Comparison of ENCODE assay signal across 20 cellular contexts in the genomic region with DNA sequence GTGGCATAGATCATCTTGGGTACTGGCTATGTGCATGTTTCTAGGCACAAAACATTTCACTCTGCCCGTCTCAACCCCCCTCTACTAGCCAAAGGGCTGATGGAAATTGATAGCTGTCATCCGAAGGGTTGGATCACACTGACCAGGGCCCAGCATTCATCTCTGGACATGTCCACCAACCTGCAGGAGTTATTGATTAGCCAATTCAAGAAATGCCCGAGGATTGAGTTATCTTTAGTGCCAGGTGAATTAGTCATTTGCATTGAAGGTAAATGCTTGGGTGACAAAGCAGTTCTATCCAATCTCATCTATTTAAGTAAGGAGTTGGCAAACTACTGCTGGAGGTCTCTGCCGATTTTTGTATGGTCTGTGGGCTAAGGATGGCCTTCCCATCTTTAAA.
DNase-seq lines count a peak whose midpoint lies in the region; ATAC-seq, FAIRE-seq and TF ChIP-seq lines count a peak whose summit lies in the region.
"Had no signal": no experiment of that assay in that cellular context is flagged by ENCODE, and none has a peak within 500 bp of the region (broad histone marks: within the 10 kb centered on the region; RNA-seq: fewer than 3 reads in every experiment).

No MANE protein-coding gene starts in this region.

- no peak overlapping the region for H2AFZ ChIP-seq in HepG2 (ENCODE audit: low read length)
- H2AFZ ChIP-seq: GM23248 had no signal

- H3K9ac ChIP-seq in HepG2 (ENCODE audit: insufficient read depth, low read depth, low read length): no peak overlapping the region
- H3K9ac ChIP-seq: GM23248 had no signal

- in situ Hi-C loops in gastrocnemius medialis (cut with MboI; ENCODE audit: low sequenced_read_pairs in 4 of 4) (loop anchor here in 1 of 4 donors (10.0 kb wide), 1 partner anchor 83 kb away; the partner anchor contains the start of gene CD164), HepG2 (cut with HindIII; ENCODE audit: extremely low pct_ligation_motif_present, low pct_unique_long_range_greater_than_20kb) (no loop called here)

- 98% methylated on average over 3 of the region's 4 CpGs for WGBS in esophagus muscularis mucosa
- 89% methylated on average over 4 of the region's 4 CpGs for WGBS in HepG2 (ENCODE audit: low lambda C conversion rate)

- BruUV-seq in HepG2 (replicated peaks; lab: Mats Ljungman, UMichigan): no TSS peak

- intact Hi-C loops in ascending aorta (cut with DNase I) (loop anchor here (5.0 to 10.0 kb wide), 6 partner anchors 65 to 1345 kb away; partner anchors contain the start of genes CEP57L1, METTL24, SEC63 and SESN1), esophagus muscularis mucosa (cut with DNase I) (loop anchor here (5.0 kb wide), 1 partner anchor 80 kb away; the partner anchor contains the start of gene CD164), gastrocnemius medialis (cut with DNase I; ENCODE audit: low total_unique reads) (no loop called here), tibial artery (cut with DNase I; ENCODE audit: low total_unique reads) (no loop called here), HepG2 (cut with micrococcal nuclease; ENCODE audit: unreplicated experiment) (no loop called here)

- CTCF ChIA-PET in HepG2 (lab: Yijun Ruan, JAX; ENCODE audit: low intra/inter-chr PET ratio, low total read pairs): no interaction called here

- H3K27ac ChIP-seq in ascending aorta: peak overlapping the region; percentile 79 to 80
- peak overlapping the region; percentile 79 to 85 (median 82) for H3K27ac ChIP-seq in esophagus muscularis mucosa (replicated peaks in 1 of 4)
- H3K27ac ChIP-seq in gastrocnemius medialis: peak overlapping the region in 3 of 4 donors; percentile 82 to 88 (median 84)
- H3K27ac ChIP-seq in tibial artery: peak overlapping the region; percentile 84 to 85
- H3K27ac ChIP-seq in HepG2 (ENCODE audit: extremely low read length, insufficient read depth, low read length): no peak overlapping the region
- H3K27ac ChIP-seq: GM23248 had no signal

- FAIRE-seq in HepG2 (lab: Jason Lieb, UNC): no peak
- FAIRE-seq: GM12878, GM19239 had no signal

- TF ChIP-seq EP300 in esophagus muscularis mucosa (IDR thresholded peaks at IDR 0.05) (no peak), HepG2 (IDR thresholded peaks at IDR 0.05; ENCODE audit: low read depth in 2 of 2, low read length in 2 of 2) (no peak), HepG2 (CRISPR knock-in tag; IDR thresholded peaks at IDR 0.05; ENCODE audit: borderline replicate concordance) (no peak)

- ATAC-seq in gastrocnemius medialis (no peak), HepG2 (no peak)
- ATAC-seq: GM12878 had no signal

- no peak overlapping the region for H3K4me2 ChIP-seq in HepG2 (ENCODE audit: low read depth, low read length)

- H3K27ac Mint-ChIP-seq in T-helper 2 cell treated with Interferon-gamma antibody and Interleukin-4, amounts not matched to agents 5 μg/mL and 100 μg/mL, for 36 hours: no peak overlapping the region
- H3K27ac Mint-ChIP-seq: B cell; CD8-positive, alpha-beta memory T cell had no signal

- H3K79me2 ChIP-seq in HepG2 (ENCODE audit: insufficient read depth, low read length): no peaks in the 10 kb centered on the region

- H3K9me3 Mint-ChIP-seq in T-helper 2 cell treated with Interferon-gamma antibody and Interleukin-4, amounts not matched to agents 5 μg/mL and 100 μg/mL, for 36 hours: no peaks in the 10 kb centered on the region
- H3K9me3 Mint-ChIP-seq: CD8-positive, alpha-beta memory T cell had no signal

- H4K20me1 ChIP-seq in HepG2 (ENCODE audit: insufficient read depth, low read length): no peaks in the 10 kb centered on the region

- H3K4me1 ChIP-seq in ascending aorta (peaks cover 8 to 60% of the 10 kb centered on the region in 2 donors), esophagus muscularis mucosa (peaks cover 43 to 75% (median 71%) of the 10 kb centered on the region in 4 donors), gastrocnemius medialis (peaks cover 43 to 61% of the 10 kb centered on the region in 2 donors), tibial artery (peaks cover 0 to 73% (median 39%) of the 10 kb centered on the region in 4 donors), HepG2 (ENCODE audit: insufficient read depth, low read length) (peaks cover 10% of the 10 kb centered on the region)
- H3K4me1 ChIP-seq: HAP-1 had no signal

- H3K4me3 ChIP-seq in ascending aorta (no peak overlapping the region), esophagus muscularis mucosa (no peak overlapping the region), gastrocnemius medialis (no peak overlapping the region), tibial artery (no peak overlapping the region), HepG2 (replicated peaks in 1 of 3; ENCODE audit: insufficient read depth in 1 of 3, low read depth in 2 of 3, low read length in 3 of 3) (no peak overlapping the region)
- H3K4me3 ChIP-seq: GM12878, GM23248, HAP-1 had no signal

- no peak for TF ChIP-seq RAD21 in HepG2 (CRISPR knock-in tag; IDR thresholded peaks at IDR 0.05)

- peaks cover 15% of the 10 kb centered on the region for H3K4me1 Mint-ChIP-seq in T-helper 2 cell treated with Interferon-gamma antibody and Interleukin-4, amounts not matched to agents 5 μg/mL and 100 μg/mL, for 36 hours (ENCODE audit: low read depth)
- H3K4me1 Mint-ChIP-seq: CD4-positive, CD25-positive, alpha-beta regulatory T cell had no signal

- DNase-seq in ascending aorta (ENCODE audit: low spot score in 2 of 2): no peak
- no peak for DNase-seq in esophagus muscularis mucosa (ENCODE audit: extremely low spot score)
- no peak for DNase-seq in gastrocnemius medialis
- DNase-seq in tibial artery: no peak
- DNase-seq in HepG2 (ENCODE audit: low spot score): no peak
- DNase-seq in SHP77 treated with DMSO at 0.1 percent for 48 hours (lab: John Stamatoyannopoulos, UW): no peak
- DNase-seq in T-helper 2 cell treated with Interferon-gamma antibody and Interleukin-4, amounts not matched to agents 5 μg/mL and 100 μg/mL, for 36 hours (ENCODE audit: low spot score): no peak
- DNase-seq: C1 segment of cervical spinal cord; CD4-positive, CD25-positive, alpha-beta regulatory T cell; CD8-positive, alpha-beta memory T cell; COR-L47; DMS 273 treated with DMSO at 0.1 percent for 48 hours; DMS53; DND-41; EL; GM23248 had no signal

- no peak for TF ChIP-seq POLR2A in esophagus muscularis mucosa (IDR thresholded peaks at IDR 0.05; ENCODE audit: low read depth)
- no peak for TF ChIP-seq POLR2A in gastrocnemius medialis (IDR thresholded peaks at IDR 0.05)
- TF ChIP-seq POLR2A in HepG2 (IDR thresholded peaks at IDR 0.05; ENCODE audit: insufficient read depth in 1 of 2, low read depth in 2 of 2, low read length in 2 of 2): no peak

- no peak overlapping the region for H3K4me3 Mint-ChIP-seq in T-helper 2 cell treated with Interferon-gamma antibody and Interleukin-4, amounts not matched to agents 5 μg/mL and 100 μg/mL, for 36 hours
- H3K4me3 Mint-ChIP-seq: B cell; CD4-positive, CD25-positive, alpha-beta regulatory T cell; CD8-positive, alpha-beta memory T cell had no signal

- TF ChIP-seq CTCF in ascending aorta (IDR thresholded peaks at IDR 0.05): no peak
- TF ChIP-seq CTCF in esophagus muscularis mucosa (IDR thresholded peaks at IDR 0.05): no peak
- TF ChIP-seq CTCF in gastrocnemius medialis (IDR thresholded peaks at IDR 0.05 in 4 of 5, conservative IDR thresholded peaks at IDR 0.05 in 1 of 5): no peak
- no peak for TF ChIP-seq CTCF in tibial artery (IDR thresholded peaks at IDR 0.05)
- no peak for TF ChIP-seq CTCF in HepG2 (CRISPR knock-in tag; IDR thresholded peaks at IDR 0.05)

- H3K9me3 ChIP-seq in ascending aorta (no peaks in the 10 kb centered on the region), esophagus muscularis mucosa (no peaks in the 10 kb centered on the region), gastrocnemius medialis (no peaks in the 10 kb centered on the region), tibial artery (no peaks in the 10 kb centered on the region), HepG2 (ENCODE audit: low read length) (no peaks in the 10 kb centered on the region)
- H3K9me3 ChIP-seq: HAP-1 had no signal

- POLR2A ChIA-PET in HepG2 (lab: Yijun Ruan, JAX): interaction anchor here (0.8 kb wide), 1 partner anchor 82 kb away, joined by 3 read pairs; no protein-coding TSS in a partner anchor

- H3K27me3 ChIP-seq in ascending aorta: no peaks in the 10 kb centered on the region
- no peaks in the 10 kb centered on the region for H3K27me3 ChIP-seq in esophagus muscularis mucosa
- no peaks in the 10 kb centered on the region for H3K27me3 ChIP-seq in gastrocnemius medialis
- no peaks in the 10 kb centered on the region for H3K27me3 ChIP-seq in tibial artery
- H3K27me3 ChIP-seq in HepG2 (ENCODE audit: control insufficient read depth in 1 of 2, insufficient read depth in 2 of 2, low read length in 2 of 2): no peaks in the 10 kb centered on the region; a peak in 1 of 5 replicates

- H3K27me3 Mint-ChIP-seq in T-helper 2 cell treated with Interferon-gamma antibody and Interleukin-4, amounts not matched to agents 5 μg/mL and 100 μg/mL, for 36 hours (ENCODE audit: low read depth): no peaks in the 10 kb centered on the region
- H3K27me3 Mint-ChIP-seq: B cell had no signal

- H3K36me3 ChIP-seq in ascending aorta: no peaks in the 10 kb centered on the region
- no peaks in the 10 kb centered on the region for H3K36me3 ChIP-seq in esophagus muscularis mucosa
- H3K36me3 ChIP-seq in gastrocnemius medialis: no peaks in the 10 kb centered on the region
- no peaks in the 10 kb centered on the region for H3K36me3 ChIP-seq in tibial artery
- no peaks in the 10 kb centered on the region for H3K36me3 ChIP-seq in HepG2 (replicated peaks in 1 of 2; ENCODE audit: control insufficient read depth in 1 of 2, insufficient read depth in 2 of 2, low read length in 2 of 2)
- H3K36me3 ChIP-seq: HAP-1 had no signal

- no peaks in the 10 kb centered on the region for H3K36me3 Mint-ChIP-seq in T-helper 2 cell treated with Interferon-gamma antibody and Interleukin-4, amounts not matched to agents 5 μg/mL and 100 μg/mL, for 36 hours (ENCODE audit: low read depth)
- H3K36me3 Mint-ChIP-seq: CD4-positive, CD25-positive, alpha-beta regulatory T cell; CD8-positive, alpha-beta memory T cell had no signal

TF ChIP-seq in HepG2, 621 proteins besides CTCF, POLR2A, EP300 and RAD21 (continues in another document):
- no peak for TF ChIP-seq ZNF883 (CRISPR knock-in tag; IDR thresholded peaks at IDR 0.05; ENCODE audit: not compliant biosample characterization)
- TF ChIP-seq XRCC5 (optimal IDR thresholded peaks at IDR 0.05; ENCODE audit: low read length): no peak
- TF ChIP-seq, protein P1, sequence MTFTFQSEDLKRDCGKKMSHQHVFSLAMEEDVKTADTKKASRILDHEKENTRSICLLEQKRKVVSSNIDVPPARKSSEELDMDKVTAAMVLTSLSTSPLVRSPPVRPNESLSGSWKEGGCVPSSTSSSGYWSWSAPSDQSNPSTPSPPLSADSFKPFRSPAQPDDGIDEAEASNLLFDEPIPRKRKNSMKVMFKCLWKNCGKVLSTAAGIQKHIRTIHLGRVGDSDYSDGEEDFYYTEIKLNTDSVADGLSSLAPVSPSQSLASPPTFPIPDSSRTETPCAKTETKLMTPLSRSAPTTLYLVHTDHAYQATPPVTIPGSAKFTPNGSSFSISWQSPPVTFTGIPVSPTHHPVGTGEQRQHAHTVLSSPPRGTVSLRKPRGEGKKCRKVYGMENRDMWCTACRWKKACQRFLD (CRISPR knock-in tag; IDR thresholded peaks at IDR 0.05; ENCODE audit: borderline replicate concordance): no peak
- no peak for TF ChIP-seq SRSF1 (optimal IDR thresholded peaks at IDR 0.05; ENCODE audit: low read depth, low read length)
- TF ChIP-seq ZNF790 (CRISPR knock-in tag; IDR thresholded peaks at IDR 0.05; ENCODE audit: borderline replicate concordance): no peak

Comparison
In these comparisons a context has a peak if more than half of its experiments do, and no peak if none do; other contexts are left out.
1. intact Hi-C loops: an anchor here in ascending aorta (5.0 to 10.0 kb wide) and esophagus muscularis mucosa (5.0 kb wide); none called in gastrocnemius medialis, tibial artery and HepG2.